Comparison of ENCODE assay signal across 13 cellular contexts in genomic region chr12:46390304-46390703, GRCh38. TPM values are rescaled to one million over a fixed set of nuclear protein-coding genes. Genes with fewer than 3 reads are reported as not detected.
DNase-seq lines count a peak whose midpoint lies in the region; ATAC-seq and TF ChIP-seq lines count a peak whose summit lies in the region.
"Had no signal": no experiment of that assay in that cellular context is flagged by ENCODE, and none has a peak within 500 bp of the region (broad histone marks: within the 10 kb centered on the region; RNA-seq: fewer than 3 reads in every experiment).

No MANE protein-coding gene starts in this region.

- no peak for TF ChIP-seq POLR2A in heart left ventricle (IDR thresholded peaks at IDR 0.05)

- no peak overlapping the region for H3K4me3 ChIP-seq in cardiac muscle cell
- H3K4me3 ChIP-seq in heart left ventricle, result no peak overlapping the region
- peak overlapping the region; percentile 26; the same call in 1 of the 2 replicates for H3K4me3 ChIP-seq in SK-N-MC
- H3K4me3 ChIP-seq in upper lobe of right lung, result no peak overlapping the region
- H3K4me3 ChIP-seq: gastroesophageal sphincter had no signal

- DNase-seq in cardiac muscle cell (ENCODE audit: low read depth in 1 of 2, low spot score in 1 of 2) (no peak), heart left ventricle (no peak), SK-N-MC (ENCODE audit: low read depth, low spot score) (no peak), memory B cell (ENCODE audit: low spot score in 2 of 2) (no peak), upper lobe of right lung (no peak), NCI-H187 treated with DMSO at 0.1 percent for 48 hours (lab: John Stamatoyannopoulos, UW) (no peak), NCI-H2081 (lab: John Stamatoyannopoulos, UW) (no peak), nephron progenitor cell (no peak)
- DNase-seq: activated T-cell treated with anti-CD3 and anti-CD28 coated beads, Interleukin-2, amount 50 U/mL, for 4 hours; HCEC 1CT; NCI-H526 treated with DMSO at 0.1 percent for 48 hours; T-helper 9 cell had no signal

- TF ChIP-seq CTCF in cardiac muscle cell (IDR thresholded peaks at IDR 0.05; ENCODE audit: low read depth, low read length) (no peak), heart left ventricle (IDR thresholded peaks at IDR 0.05) (no peak), upper lobe of right lung (IDR thresholded peaks at IDR 0.05) (no peak), nephron progenitor cell (IDR thresholded peaks at IDR 0.05) (no peak)

- H3K9me3 Mint-ChIP-seq in memory B cell, result no peaks in the 10 kb centered on the region
- H3K9me3 Mint-ChIP-seq in nephron progenitor cell, result no peaks in the 10 kb centered on the region
- H3K9me3 Mint-ChIP-seq: activated T-cell treated with anti-CD3 and anti-CD28 coated beads, Interleukin-2, amount 50 U/mL, for 4 hours had no signal

- H3K36me3 ChIP-seq in cardiac muscle cell (no peaks in the 10 kb centered on the region), heart left ventricle (no peaks in the 10 kb centered on the region), SK-N-MC (ENCODE audit: insufficient read depth, low read length) (no peaks in the 10 kb centered on the region), upper lobe of right lung (no peaks in the 10 kb centered on the region)
- H3K36me3 ChIP-seq: gastroesophageal sphincter had no signal

- H3K27me3 ChIP-seq in cardiac muscle cell (no peaks in the 10 kb centered on the region), heart left ventricle (no peaks in the 10 kb centered on the region), upper lobe of right lung (no peaks in the 10 kb centered on the region)
- H3K27me3 ChIP-seq: gastroesophageal sphincter had no signal

- H3K27ac ChIP-seq in cardiac muscle cell, result peak overlapping the region; percentile 17
- peak overlapping the region in 4 of 12 donors; percentile 12 to 65 (median 26) for H3K27ac ChIP-seq in heart left ventricle
- peak overlapping the region; percentile 79; the same call in 1 of the 2 replicates for H3K27ac ChIP-seq in SK-N-MC
- peak overlapping the region; percentile 32 for H3K27ac ChIP-seq in upper lobe of right lung

- WGBS in heart left ventricle, 4 donors, result 89 to 96% (median 92%) methylated on average over 1 of the region's 1 CpG

- H3K4me1 Mint-ChIP-seq in memory B cell (peaks cover 43% of the 10 kb centered on the region), nephron progenitor cell (peaks cover 51% of the 10 kb centered on the region)

- H3K27me3 Mint-ChIP-seq in memory B cell (no peaks in the 10 kb centered on the region), nephron progenitor cell (ENCODE audit: low read depth, poor library complexity) (peaks cover 4% of the 10 kb centered on the region)

- peak overlapping the region; percentile 65 for H3K4me3 Mint-ChIP-seq in memory B cell
- no peak overlapping the region for H3K4me3 Mint-ChIP-seq in nephron progenitor cell
- H3K4me3 Mint-ChIP-seq: activated T-cell treated with anti-CD3 and anti-CD28 coated beads, Interleukin-2, amount 50 U/mL, for 4 hours had no signal

- peaks cover 38% of the 10 kb centered on the region for H3K4me1 ChIP-seq in cardiac muscle cell (ENCODE audit: low read depth)
- peaks cover 0 to 59% (median 37%) of the 10 kb centered on the region in 12 donors for H3K4me1 ChIP-seq in heart left ventricle
- peaks cover 40% of the 10 kb centered on the region for H3K4me1 ChIP-seq in upper lobe of right lung

- H3K36me3 Mint-ChIP-seq in memory B cell (peaks cover 17% of the 10 kb centered on the region), nephron progenitor cell (ENCODE audit: low read depth) (peaks cover 28% of the 10 kb centered on the region)

- no peak overlapping the region for H3K9ac ChIP-seq in SK-N-MC (ENCODE audit: insufficient read length)

- intact Hi-C loops in heart left ventricle (cut with DNase I), result loop anchor here in 1 of 10 donors (5.0 kb wide), 1 partner anchor 72 kb away; no protein-coding TSS in a partner anchor
- intact Hi-C loops in upper lobe of right lung (cut with DNase I), result no loop called here

- H3K9me3 ChIP-seq in cardiac muscle cell (ENCODE audit: low read depth), result no peaks in the 10 kb centered on the region
- H3K9me3 ChIP-seq in heart left ventricle, result peaks cover 0 to 4% (median 0%) of the 10 kb centered on the region in 12 donors
- H3K9me3 ChIP-seq in SK-N-MC (ENCODE audit: low read depth, low read length), result no peaks in the 10 kb centered on the region
- H3K9me3 ChIP-seq in upper lobe of right lung, result no peaks in the 10 kb centered on the region
- H3K9me3 ChIP-seq: gastroesophageal sphincter had no signal

- ATAC-seq in heart left ventricle, result no peak
- no peak for ATAC-seq in memory B cell (ENCODE audit: low read depth)
- no peak for ATAC-seq in upper lobe of right lung
- ATAC-seq: activated T-cell treated with anti-CD3 and anti-CD28 coated beads, Interleukin-2, amount 50 U/mL, for 4 hours; gastroesophageal sphincter had no signal

- H3K27ac Mint-ChIP-seq in memory B cell (peak overlapping the region; percentile 91), nephron progenitor cell (no peak overlapping the region)

RNA-seq across cellular contexts. Expression of gene SLC38A2, which starts 17.7 kb away (rescaled TPM):
- 169 and 201 TPM in 2 replicates for total RNA-seq in cardiac muscle cell
- 78.3 and 101 TPM in 2 replicates for polyA plus RNA-seq in cardiac muscle cell
- total RNA-seq in heart left ventricle, result 100 to 1,000 TPM in 7 of 9 donors, 10 to 100 TPM in 2; 82.1 to 373 (median 161) TPM
- 100 to 1,000 TPM in 1 of 2 donors, 10 to 100 TPM in 1; 39.7 to 195 TPM for polyA plus RNA-seq in heart left ventricle
- 343 TPM for total RNA-seq in upper lobe of right lung
